11 cellular contexts compared by ENCODE assay signal in genomic region chr2:144431384-144431783, GRCh38.
A peak's percentile ranks its signal among the peaks of the same experiment; 100 is the strongest.
DNase-seq lines count a peak whose midpoint lies in the region; ATAC-seq and TF ChIP-seq lines count a peak whose summit lies in the region.
"Had no signal": no experiment of that assay in that cellular context is flagged by ENCODE, and none has a peak within 500 bp of the region (broad histone marks: within the 10 kb centered on the region; RNA-seq: fewer than 3 reads in every experiment).

No MANE protein-coding gene starts in this region.

- peaks cover 13% of the 10 kb centered on the region for H3K79me1 ChIP-seq in mesenchymal stem cell (replicated peaks; ENCODE audit: low read length, poor library complexity, severe bottlenecking)

- no peak overlapping the region for H4K8ac ChIP-seq in mesenchymal stem cell (ENCODE audit: low read length)

- TF ChIP-seq POLR2A in adrenal gland (IDR thresholded peaks at IDR 0.05), result no peak
- TF ChIP-seq POLR2A in upper lobe of left lung (IDR thresholded peaks at IDR 0.05), result no peak

- H2BK120ac ChIP-seq in mesenchymal stem cell (ENCODE audit: low read depth, low read length), result no peak overlapping the region

- H2BK15ac ChIP-seq in mesenchymal stem cell (ENCODE audit: low read depth, poor library complexity, severe bottlenecking), result no peak overlapping the region

- no peak overlapping the region for H2AFZ ChIP-seq in mesenchymal stem cell (ENCODE audit: low read depth, low read length)
- H2AFZ ChIP-seq: parathyroid adenoma had no signal

- TF ChIP-seq CTCF in adrenal gland (IDR thresholded peaks at IDR 0.05) (no peak), upper lobe of left lung (IDR thresholded peaks at IDR 0.05) (no peak)

- no peak for ATAC-seq in upper lobe of left lung (ENCODE audit: low FRiP score in 2 of 2)
- ATAC-seq: A549 had no signal

- no peak overlapping the region for H3K23ac ChIP-seq in mesenchymal stem cell (ENCODE audit: low read length in 2 of 2)

- H2BK12ac ChIP-seq in mesenchymal stem cell (ENCODE audit: low read length in 2 of 2), result no peak overlapping the region

- no peak overlapping the region for H4K91ac ChIP-seq in mesenchymal stem cell (ENCODE audit: low read length)

- H3K27me3 ChIP-seq in adrenal gland (no peaks in the 10 kb centered on the region), mesenchymal stem cell (ENCODE audit: control insufficient read depth in 1 of 2, insufficient read depth in 1 of 2, low read length in 2 of 2) (no peaks in the 10 kb centered on the region), upper lobe of left lung (no peaks in the 10 kb centered on the region)

- H3K18ac ChIP-seq in mesenchymal stem cell (ENCODE audit: low read depth in 1 of 2, low read length in 2 of 2), result peak overlapping the region in 1 of 2 experiments; percentile 61

- TF ChIP-seq EP300 in upper lobe of left lung (IDR thresholded peaks at IDR 0.05), result no peak

- H3K9ac ChIP-seq in mesenchymal stem cell (ENCODE audit: low read length), result peak overlapping the region; percentile 80
- H3K9ac ChIP-seq: parathyroid adenoma had no signal

- intact Hi-C loops in adrenal gland (cut with DNase I), result no loop called here

- no peak overlapping the region for H2BK5ac ChIP-seq in mesenchymal stem cell (ENCODE audit: low read depth, low read length, poor library complexity, severe bottlenecking)

- H3K9me3 ChIP-seq in adrenal gland (replicated peaks in 1 of 3), result no peaks in the 10 kb centered on the region
- H3K9me3 ChIP-seq in mesenchymal stem cell (ENCODE audit: control insufficient read depth, low read length), result no peaks in the 10 kb centered on the region
- H3K9me3 ChIP-seq in upper lobe of left lung, result no peaks in the 10 kb centered on the region
- H3K9me3 ChIP-seq: A549 had no signal

- 69 to 79% (median 75%) methylated on average over 8 of the region's 8 CpGs for WGBS in adrenal gland, 4 donors
- WGBS in mesenchymal stem cell, result 50% methylated on average over 8 of the region's 8 CpGs
- 51% methylated on average over 8 of the region's 8 CpGs for WGBS in upper lobe of left lung, 2 donors

- no peak overlapping the region for H3K4ac ChIP-seq in mesenchymal stem cell (ENCODE audit: low read depth in 1 of 2, low read length in 2 of 2)

- H3K27ac ChIP-seq in adrenal gland (peak overlapping the region in 4 of 5 donors; percentile 5 to 79 (median 44)), mesenchymal stem cell (ENCODE audit: low read length, poor library complexity, severe bottlenecking) (no peak overlapping the region), upper lobe of left lung (peak overlapping the region; percentile 40 to 70 (median 56))
- H3K27ac ChIP-seq: A549, parathyroid adenoma had no signal

- no peak overlapping the region for H3K4me2 ChIP-seq in mesenchymal stem cell (ENCODE audit: low read length, poor library complexity, severe bottlenecking)
- H3K4me2 ChIP-seq: A549 had no signal

- H3K14ac ChIP-seq in mesenchymal stem cell (ENCODE audit: low read length in 2 of 2), result no peak overlapping the region

- peak; percentile 33 to 49 for DNase-seq in NCI-H2081 (lab: John Stamatoyannopoulos, UW)
- DNase-seq in NCI-H2081 treated with DMSO at 0.1 percent for 48 hours (lab: John Stamatoyannopoulos, UW), result no peak
- DNase-seq in adrenal gland, result no peak
- no peak for DNase-seq in mesenchymal stem cell
- DNase-seq in upper lobe of left lung, result no peak
- no peak for DNase-seq in SKM-1 (lab: John Stamatoyannopoulos, UW; ENCODE audit: unreplicated experiment)
- DNase-seq in NK-92 (lab: John Stamatoyannopoulos, UW; ENCODE audit: unreplicated experiment), result no peak
- no peak for DNase-seq in central memory CD4-positive, alpha-beta T cell
- DNase-seq: T-helper 9 cell had no signal

- peak overlapping the region; percentile 60 for H2AK5ac ChIP-seq in mesenchymal stem cell (ENCODE audit: low read length, severe bottlenecking)

- H3K4me3 ChIP-seq in adrenal gland, result no peak overlapping the region
- no peak overlapping the region for H3K4me3 ChIP-seq in mesenchymal stem cell (ENCODE audit: insufficient read depth in 1 of 2, low read depth in 1 of 2, low read length in 2 of 2)
- peak overlapping the region in 2 of 4 donors; percentile 2 to 8 for H3K4me3 ChIP-seq in upper lobe of left lung
- H3K4me3 ChIP-seq: A549 had no signal

- H3K36me3 ChIP-seq in adrenal gland (replicated peaks in 1 of 2), result peaks cover 0 to 17% of the 10 kb centered on the region in 2 donors
- H3K36me3 ChIP-seq in mesenchymal stem cell (ENCODE audit: control insufficient read depth in 1 of 2, insufficient read depth in 2 of 2, low read depth in 1 of 2, low read length in 2 of 2), result peaks cover 3 to 51% of the 10 kb centered on the region in 2 experiments
- no peaks in the 10 kb centered on the region for H3K36me3 ChIP-seq in upper lobe of left lung

- peaks cover 32 to 82% of the 10 kb centered on the region in 2 donors for H3K4me1 ChIP-seq in adrenal gland (replicated peaks in 1 of 2)
- peaks cover 1% of the 10 kb centered on the region for H3K4me1 ChIP-seq in mesenchymal stem cell (ENCODE audit: control insufficient read depth, insufficient read depth, low read depth, low read length)
- H3K4me1 ChIP-seq in upper lobe of left lung, result peaks cover 24 to 58% (median 36%) of the 10 kb centered on the region in 4 donors
- H3K4me1 ChIP-seq: parathyroid adenoma had no signal

Comparison
In these comparisons a context has a peak if more than half of its experiments do, and no peak if none do; other contexts are left out.
1. DNase-seq: peak in NCI-H2081 (2 of 2); none in NCI-H2081 treated with DMSO at 0.1 percent for 48 hours (single experiment), adrenal gland (0 of 7), mesenchymal stem cell (single experiment), upper lobe of left lung (0 of 2), SKM-1 (single experiment), NK-92 (single experiment) and central memory CD4-positive, alpha-beta T cell (single experiment).